ENCODE assay signal across 1 cellular context in the genomic region with DNA sequence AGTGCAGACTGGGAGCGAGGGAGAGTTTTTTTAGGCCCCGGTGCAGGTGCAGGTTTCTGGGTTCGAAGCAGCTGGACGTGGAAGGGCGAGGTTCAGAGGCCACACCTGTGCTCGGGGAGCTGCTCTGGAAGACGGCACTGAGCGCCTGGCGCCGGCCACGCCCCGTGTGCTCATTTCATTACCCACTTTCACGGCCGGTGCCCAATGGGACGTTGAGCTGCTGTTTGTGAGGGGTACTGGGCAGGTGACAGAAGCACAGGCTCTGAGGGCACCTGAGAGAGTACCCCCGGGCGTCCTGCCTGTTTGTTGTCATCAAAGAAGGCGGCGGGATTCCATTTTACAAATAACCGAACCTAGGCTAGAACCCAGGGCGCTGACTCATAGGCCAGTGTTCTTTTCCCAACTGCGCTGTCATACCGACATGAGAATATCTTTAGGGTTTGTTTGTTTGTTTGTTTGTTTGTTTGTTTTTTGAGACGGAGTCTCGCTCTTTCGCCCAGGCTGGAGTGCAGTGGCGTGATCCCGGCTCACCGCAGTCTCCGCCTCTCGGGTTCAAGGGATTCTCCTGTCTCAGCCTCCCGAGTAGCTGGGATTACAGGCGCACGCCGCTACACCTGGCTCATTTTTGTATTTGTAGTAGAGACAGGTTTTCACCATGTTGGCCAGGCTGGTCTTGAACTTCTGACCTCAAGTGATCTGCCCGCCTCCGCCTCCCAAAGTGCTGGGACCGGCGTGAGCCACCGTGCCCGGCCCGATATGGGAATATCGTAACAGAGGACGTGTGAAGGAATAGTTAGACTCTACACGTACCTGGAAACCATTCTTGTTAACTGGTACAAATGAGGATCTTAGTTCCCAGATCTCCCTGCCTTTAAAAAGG.
TF ChIP-seq lines count a peak whose summit lies in the region.

No MANE protein-coding gene starts in this region.

TF ChIP-seq in GM23338, 12 proteins besides CTCF, POLR2A, EP300 and RAD21 (continued from another document):
- TF ChIP-seq, protein P1, sequence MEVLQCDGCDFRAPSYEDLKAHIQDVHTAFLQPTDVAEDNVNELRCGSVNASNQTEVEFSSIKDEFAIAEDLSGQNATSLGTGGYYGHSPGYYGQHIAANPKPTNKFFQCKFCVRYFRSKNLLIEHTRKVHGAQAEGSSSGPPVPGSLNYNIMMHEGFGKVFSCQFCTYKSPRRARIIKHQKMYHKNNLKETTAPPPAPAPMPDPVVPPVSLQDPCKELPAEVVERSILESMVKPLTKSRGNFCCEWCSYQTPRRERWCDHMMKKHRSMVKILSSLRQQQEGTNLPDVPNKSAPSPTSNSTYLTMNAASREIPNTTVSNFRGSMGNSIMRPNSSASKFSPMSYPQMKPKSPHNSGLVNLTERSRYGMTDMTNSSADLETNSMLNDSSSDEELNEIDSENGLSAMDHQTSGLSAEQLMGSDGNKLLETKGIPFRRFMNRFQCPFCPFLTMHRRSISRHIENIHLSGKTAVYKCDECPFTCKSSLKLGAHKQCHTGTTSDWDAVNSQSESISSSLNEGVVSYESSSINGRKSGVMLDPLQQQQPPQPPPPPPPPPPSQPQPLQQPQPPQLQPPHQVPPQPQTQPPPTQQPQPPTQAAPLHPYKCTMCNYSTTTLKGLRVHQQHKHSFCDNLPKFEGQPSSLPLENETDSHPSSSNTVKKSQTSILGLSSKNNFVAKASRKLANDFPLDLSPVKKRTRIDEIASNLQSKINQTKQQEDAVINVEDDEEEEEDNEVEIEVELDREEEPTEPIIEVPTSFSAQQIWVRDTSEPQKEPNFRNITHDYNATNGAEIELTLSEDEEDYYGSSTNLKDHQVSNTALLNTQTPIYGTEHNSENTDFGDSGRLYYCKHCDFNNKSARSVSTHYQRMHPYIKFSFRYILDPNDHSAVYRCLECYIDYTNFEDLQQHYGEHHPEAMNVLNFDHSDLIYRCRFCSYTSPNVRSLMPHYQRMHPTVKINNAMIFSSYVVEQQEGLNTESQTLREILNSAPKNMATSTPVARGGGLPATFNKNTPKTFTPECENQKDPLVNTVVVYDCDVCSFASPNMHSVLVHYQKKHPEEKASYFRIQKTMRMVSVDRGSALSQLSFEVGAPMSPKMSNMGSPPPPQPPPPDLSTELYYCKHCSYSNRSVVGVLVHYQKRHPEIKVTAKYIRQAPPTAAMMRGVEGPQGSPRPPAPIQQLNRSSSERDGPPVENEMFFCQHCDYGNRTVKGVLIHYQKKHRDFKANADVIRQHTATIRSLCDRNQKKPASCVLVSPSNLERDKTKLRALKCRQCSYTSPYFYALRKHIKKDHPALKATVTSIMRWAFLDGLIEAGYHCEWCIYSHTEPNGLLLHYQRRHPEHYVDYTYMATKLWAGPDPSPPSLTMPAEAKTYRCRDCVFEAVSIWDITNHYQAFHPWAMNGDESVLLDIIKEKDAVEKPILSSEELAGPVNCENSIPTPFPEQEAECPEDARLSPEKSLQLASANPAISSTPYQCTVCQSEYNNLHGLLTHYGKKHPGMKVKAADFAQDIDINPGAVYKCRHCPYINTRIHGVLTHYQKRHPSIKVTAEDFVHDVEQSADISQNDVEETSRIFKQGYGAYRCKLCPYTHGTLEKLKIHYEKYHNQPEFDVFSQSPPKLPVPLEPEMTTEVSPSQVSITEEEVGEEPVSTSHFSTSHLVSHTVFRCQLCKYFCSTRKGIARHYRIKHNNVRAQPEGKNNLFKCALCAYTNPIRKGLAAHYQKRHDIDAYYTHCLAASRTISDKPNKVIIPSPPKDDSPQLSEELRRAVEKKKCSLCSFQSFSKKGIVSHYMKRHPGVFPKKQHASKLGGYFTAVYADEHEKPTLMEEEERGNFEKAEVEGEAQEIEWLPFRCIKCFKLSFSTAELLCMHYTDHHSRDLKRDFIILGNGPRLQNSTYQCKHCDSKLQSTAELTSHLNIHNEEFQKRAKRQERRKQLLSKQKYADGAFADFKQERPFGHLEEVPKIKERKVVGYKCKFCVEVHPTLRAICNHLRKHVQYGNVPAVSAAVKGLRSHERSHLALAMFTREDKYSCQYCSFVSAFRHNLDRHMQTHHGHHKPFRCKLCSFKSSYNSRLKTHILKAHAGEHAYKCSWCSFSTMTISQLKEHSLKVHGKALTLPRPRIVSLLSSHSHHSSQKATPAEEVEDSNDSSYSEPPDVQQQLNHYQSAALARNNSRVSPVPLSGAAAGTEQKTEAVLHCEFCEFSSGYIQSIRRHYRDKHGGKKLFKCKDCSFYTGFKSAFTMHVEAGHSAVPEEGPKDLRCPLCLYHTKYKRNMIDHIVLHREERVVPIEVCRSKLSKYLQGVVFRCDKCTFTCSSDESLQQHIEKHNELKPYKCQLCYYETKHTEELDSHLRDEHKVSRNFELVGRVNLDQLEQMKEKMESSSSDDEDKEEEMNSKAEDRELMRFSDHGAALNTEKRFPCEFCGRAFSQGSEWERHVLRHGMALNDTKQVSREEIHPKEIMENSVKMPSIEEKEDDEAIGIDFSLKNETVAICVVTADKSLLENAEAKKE (CRISPR knock-in tag; IDR thresholded peaks at IDR 0.05), result no peak
- TF ChIP-seq EZH2 (IDR thresholded peaks at IDR 0.05; ENCODE audit: low read depth, unreplicated experiment), result no peak
- no peak for TF ChIP-seq POLR2AphosphoS5 (IDR thresholded peaks at IDR 0.05; ENCODE audit: low read depth)
- no peak for TF ChIP-seq ZNF114 (CRISPR knock-in tag; IDR thresholded peaks at IDR 0.05)
- no peak for TF ChIP-seq ETS1 (IDR thresholded peaks at IDR 0.05)
